In genomic region chr22:16949561-16949960, GRCh38 we compare ENCODE assay signal across 2 cellular contexts.
TF ChIP-seq lines count a peak whose summit lies in the region.

No MANE protein-coding gene starts in this region.

TF ChIP-seq in HCT116, 20 proteins besides CTCF, POLR2A, EP300 and RAD21:
- TF ChIP-seq CBX3 (IDR thresholded peaks at IDR 0.05; ENCODE audit: low read depth) (0 out of 2 replicates have a peak, but pooled peaks have one; percentile 15), CEBPB (IDR thresholded peaks at IDR 0.05; ENCODE audit: low read depth) (no peak), SIN3A (IDR thresholded peaks at IDR 0.05; ENCODE audit: low read depth) (no peak), ZNF274 (IDR thresholded peaks at IDR 0.05; ENCODE audit: low read depth, low read length) (no peak), SRF (IDR thresholded peaks at IDR 0.05; ENCODE audit: low read depth) (no peak), TCF7L2 (IDR thresholded peaks at IDR 0.05; ENCODE audit: borderline replicate concordance, extremely low read depth, insufficient read depth, insufficient read length) (peak; percentile 98), YY1 (IDR thresholded peaks at IDR 0.05; ENCODE audit: extremely low read depth, insufficient replicate concordance, low read depth, low read length) (no peak), ZFX (IDR thresholded peaks at IDR 0.05) (no peak), JUND (IDR thresholded peaks at IDR 0.05) (peak; percentile 28; the same call in 1 of the 2 replicates), ELF1 (IDR thresholded peaks at IDR 0.05; ENCODE audit: borderline replicate concordance, low read depth) (no peak), EGR1 (IDR thresholded peaks at IDR 0.05; ENCODE audit: low read depth) (no peak), SP1 (IDR thresholded peaks at IDR 0.05; ENCODE audit: low read depth) (no peak), MAX (IDR thresholded peaks at IDR 0.05) (no peak), FOSL1 (IDR thresholded peaks at IDR 0.05; ENCODE audit: low read depth) (0 out of 2 replicates have a peak, but pooled peaks have one; percentile 16), EZH2phosphoT487 (IDR thresholded peaks at IDR 0.05; ENCODE audit: borderline replicate concordance) (no peak), REST (IDR thresholded peaks at IDR 0.05; ENCODE audit: low read depth) (no peak), EZH2 (IDR thresholded peaks at IDR 0.05) (no peak), POLR2AphosphoS5 (IDR thresholded peaks at IDR 0.05; ENCODE audit: low read depth, low read length) (no peak)
- TF ChIP-seq, protein P1, sequence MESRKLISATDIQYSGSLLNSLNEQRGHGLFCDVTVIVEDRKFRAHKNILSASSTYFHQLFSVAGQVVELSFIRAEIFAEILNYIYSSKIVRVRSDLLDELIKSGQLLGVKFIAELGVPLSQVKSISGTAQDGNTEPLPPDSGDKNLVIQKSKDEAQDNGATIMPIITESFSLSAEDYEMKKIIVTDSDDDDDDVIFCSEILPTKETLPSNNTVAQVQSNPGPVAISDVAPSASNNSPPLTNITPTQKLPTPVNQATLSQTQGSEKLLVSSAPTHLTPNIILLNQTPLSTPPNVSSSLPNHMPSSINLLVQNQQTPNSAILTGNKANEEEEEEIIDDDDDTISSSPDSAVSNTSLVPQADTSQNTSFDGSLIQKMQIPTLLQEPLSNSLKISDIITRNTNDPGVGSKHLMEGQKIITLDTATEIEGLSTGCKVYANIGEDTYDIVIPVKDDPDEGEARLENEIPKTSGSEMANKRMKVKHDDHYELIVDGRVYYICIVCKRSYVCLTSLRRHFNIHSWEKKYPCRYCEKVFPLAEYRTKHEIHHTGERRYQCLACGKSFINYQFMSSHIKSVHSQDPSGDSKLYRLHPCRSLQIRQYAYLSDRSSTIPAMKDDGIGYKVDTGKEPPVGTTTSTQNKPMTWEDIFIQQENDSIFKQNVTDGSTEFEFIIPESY (IDR thresholded peaks at IDR 0.05; ENCODE audit: extremely low read depth, insufficient replicate concordance, low read length), result no peak
- TF ChIP-seq, protein P2, sequence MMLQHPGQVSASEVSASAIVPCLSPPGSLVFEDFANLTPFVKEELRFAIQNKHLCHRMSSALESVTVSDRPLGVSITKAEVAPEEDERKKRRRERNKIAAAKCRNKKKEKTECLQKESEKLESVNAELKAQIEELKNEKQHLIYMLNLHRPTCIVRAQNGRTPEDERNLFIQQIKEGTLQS (IDR thresholded peaks at IDR 0.05), result no peak

TF ChIP-seq in HepG2, 621 proteins besides CTCF, POLR2A, EP300 and RAD21:
- TF ChIP-seq RFXAP (CRISPR knock-in tag; IDR thresholded peaks at IDR 0.05; ENCODE audit: borderline replicate concordance) (no peak), ZNF841 (CRISPR knock-in tag; IDR thresholded peaks at IDR 0.05; ENCODE audit: borderline replicate concordance) (no peak), TRIM24 (CRISPR knock-in tag; IDR thresholded peaks at IDR 0.05) (no peak), BCL3 (CRISPR knock-in tag; IDR thresholded peaks at IDR 0.05) (no peak), JUNB (CRISPR knock-in tag; IDR thresholded peaks at IDR 0.05; ENCODE audit: borderline replicate concordance) (no peak), ZNF530 (CRISPR knock-in tag; IDR thresholded peaks at IDR 0.05; ENCODE audit: low read depth) (no peak), KLF16 (CRISPR knock-in tag; IDR thresholded peaks at IDR 0.05) (no peak), ATF1 (CRISPR knock-in tag; IDR thresholded peaks at IDR 0.05) (no peak), ZSCAN29 (CRISPR knock-in tag; conservative IDR thresholded peaks at IDR 0.05) (no peak), ZNF331 (CRISPR knock-in tag; IDR thresholded peaks at IDR 0.05) (no peak), MXI1 (IDR thresholded peaks at IDR 0.05; ENCODE audit: borderline replicate concordance, low read depth, low read length) (no peak), MAZ (IDR thresholded peaks at IDR 0.05; ENCODE audit: borderline replicate concordance, low read depth, low read length) (no peak), MAZ (CRISPR knock-in tag; IDR thresholded peaks at IDR 0.05; ENCODE audit: low read depth) (no peak), ZNF615 (CRISPR knock-in tag; IDR thresholded peaks at IDR 0.05; ENCODE audit: borderline replicate concordance) (no peak), ZNF207 (IDR thresholded peaks at IDR 0.05; ENCODE audit: borderline replicate concordance) (no peak), EHMT2 (IDR thresholded peaks at IDR 0.05; ENCODE audit: borderline replicate concordance, low read depth, low read length) (no peak), ZSCAN9 (CRISPR knock-in tag; IDR thresholded peaks at IDR 0.05; ENCODE audit: borderline replicate concordance) (no peak), FOXK1 (CRISPR knock-in tag; IDR thresholded peaks at IDR 0.05; ENCODE audit: borderline replicate concordance, low read depth) (no peak)
- TF ChIP-seq, protein P3, sequence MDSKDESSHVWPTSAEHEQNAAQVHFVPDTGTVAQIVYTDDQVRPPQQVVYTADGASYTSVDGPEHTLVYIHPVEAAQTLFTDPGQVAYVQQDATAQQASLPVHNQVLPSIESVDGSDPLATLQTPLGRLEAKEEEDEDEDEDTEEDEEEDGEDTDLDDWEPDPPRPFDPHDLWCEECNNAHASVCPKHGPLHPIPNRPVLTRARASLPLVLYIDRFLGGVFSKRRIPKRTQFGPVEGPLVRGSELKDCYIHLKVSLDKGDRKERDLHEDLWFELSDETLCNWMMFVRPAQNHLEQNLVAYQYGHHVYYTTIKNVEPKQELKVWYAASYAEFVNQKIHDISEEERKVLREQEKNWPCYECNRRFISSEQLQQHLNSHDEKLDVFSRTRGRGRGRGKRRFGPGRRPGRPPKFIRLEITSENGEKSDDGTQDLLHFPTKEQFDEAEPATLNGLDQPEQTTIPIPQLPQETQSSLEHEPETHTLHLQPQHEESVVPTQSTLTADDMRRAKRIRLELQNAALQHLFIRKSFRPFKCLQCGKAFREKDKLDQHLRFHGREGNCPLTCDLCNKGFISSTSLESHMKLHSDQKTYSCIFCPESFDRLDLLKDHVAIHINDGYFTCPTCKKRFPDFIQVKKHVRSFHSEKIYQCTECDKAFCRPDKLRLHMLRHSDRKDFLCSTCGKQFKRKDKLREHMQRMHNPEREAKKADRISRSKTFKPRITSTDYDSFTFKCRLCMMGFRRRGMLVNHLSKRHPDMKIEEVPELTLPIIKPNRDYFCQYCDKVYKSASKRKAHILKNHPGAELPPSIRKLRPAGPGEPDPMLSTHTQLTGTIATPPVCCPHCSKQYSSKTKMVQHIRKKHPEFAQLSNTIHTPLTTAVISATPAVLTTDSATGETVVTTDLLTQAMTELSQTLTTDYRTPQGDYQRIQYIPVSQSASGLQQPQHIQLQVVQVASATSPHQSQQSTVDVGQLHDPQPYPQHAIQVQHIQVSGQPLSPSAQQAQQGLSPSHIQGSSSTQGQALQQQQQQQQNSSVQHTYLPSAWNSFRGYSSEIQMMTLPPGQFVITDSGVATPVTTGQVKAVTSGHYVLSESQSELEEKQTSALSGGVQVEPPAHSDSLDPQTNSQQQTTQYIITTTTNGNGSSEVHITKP (CRISPR knock-in tag; IDR thresholded peaks at IDR 0.05; ENCODE audit: low read depth), result no peak
- TF ChIP-seq, protein P4, sequence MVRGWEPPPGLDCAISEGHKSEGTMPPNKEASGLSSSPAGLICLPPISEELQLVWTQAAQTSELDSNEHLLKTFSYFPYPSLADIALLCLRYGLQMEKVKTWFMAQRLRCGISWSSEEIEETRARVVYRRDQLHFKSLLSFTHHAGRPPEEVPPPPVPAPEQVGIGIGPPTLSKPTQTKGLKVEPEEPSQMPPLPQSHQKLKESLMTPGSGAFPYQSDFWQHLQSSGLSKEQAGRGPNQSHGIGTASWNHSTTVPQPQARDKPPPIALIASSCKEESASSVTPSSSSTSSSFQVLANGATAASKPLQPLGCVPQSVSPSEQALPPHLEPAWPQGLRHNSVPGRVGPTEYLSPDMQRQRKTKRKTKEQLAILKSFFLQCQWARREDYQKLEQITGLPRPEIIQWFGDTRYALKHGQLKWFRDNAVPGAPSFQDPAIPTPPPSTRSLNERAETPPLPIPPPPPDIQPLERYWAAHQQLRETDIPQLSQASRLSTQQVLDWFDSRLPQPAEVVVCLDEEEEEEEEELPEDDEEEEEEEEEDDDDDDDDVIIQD (CRISPR knock-in tag; IDR thresholded peaks at IDR 0.05; ENCODE audit: low read depth), result no peak
